In the genomic region with DNA sequence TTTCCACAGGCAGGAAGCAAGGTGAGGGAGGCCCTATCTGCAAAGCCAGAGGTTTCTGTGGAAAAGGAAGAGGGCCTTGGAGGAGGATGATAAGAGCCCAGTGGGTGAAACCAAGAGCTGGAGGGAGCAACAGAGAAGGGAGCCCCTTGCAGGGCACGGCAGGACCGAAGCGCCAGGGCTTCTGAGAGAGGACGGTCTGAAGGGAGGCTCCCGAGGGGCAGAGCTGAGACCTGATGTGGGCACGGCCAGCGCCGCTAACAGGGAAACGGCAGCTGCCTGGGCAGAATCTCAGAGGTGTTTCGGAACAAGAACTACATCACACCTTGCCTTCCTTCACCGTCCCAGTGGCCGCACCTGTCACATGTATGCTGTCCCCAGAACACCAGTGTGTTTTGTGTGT, we compare ENCODE assay signal across 21 cellular contexts.
"Had no signal": no experiment of that assay in that cellular context is flagged by ENCODE, and none has a peak within 500 bp of the region (broad histone marks: within the 10 kb centered on the region; RNA-seq: fewer than 3 reads in every experiment).

No MANE protein-coding gene starts in this region.

- DNase-seq: nephron progenitor cell; nucleus accumbens; pancreas; psoas muscle; right lobe of liver; sigmoid colon; small intestine; stimulated activated CD4-positive, alpha-beta T cell treated with anti-CD3 and anti-CD28 coated beads, Interleukin-15, amount 100 ng/mL, for 24 hours; stimulated activated CD4-positive, alpha-beta T cell treated with anti-CD3 and anti-CD28 coated beads, Interleukin-2, amount 100 ng/mL, for 24 hours; stimulated activated CD4-positive, alpha-beta T cell treated with anti-CD3 and anti-CD28 coated beads, Interleukin-2, amount 100 ng/mL, for 48 hours; stimulated activated CD4-positive, alpha-beta T cell treated with anti-CD3 and anti-CD28 coated beads, Interleukin-4, amount 100 ng/mL, for 24 hours; stimulated activated naive B cell treated with anti-CD40 and anti-IgM and Interleukin-4, amounts not matched to agents 10 μg/mL and 1 μg/mL and 100 μg/mL, for 72 hours; stimulated activated naive CD4-positive, alpha-beta T cell treated with Interleukin-2 at 50 U/mL for 16 hours; stomach; thyroid gland; trophoblast cell had no signal

- H3K9me3 Mint-ChIP-seq: neural crest cell; stimulated activated effector memory CD8-positive, alpha-beta T cell treated with anti-CD3 and anti-CD28 coated beads, Interleukin-12 subunit alpha, Interleukin-12 subunit beta, amount 100 ng/mL, for 72 hours had no signal

- H3K36me3 Mint-ChIP-seq: natural killer cell treated with Interleukin-12 subunit alpha and Interleukin-12 subunit beta and Interleukin-15 and Interleukin-18, amount 100 ng/mL, for 72 hours; stimulated activated effector memory CD8-positive, alpha-beta T cell treated with anti-CD3 and anti-CD28 coated beads, Interleukin-12 subunit alpha, Interleukin-12 subunit beta, amount 100 ng/mL, for 72 hours had no signal

- H3K27me3 Mint-ChIP-seq: stimulated activated naive CD8-positive, alpha-beta T cell treated with anti-CD3 and anti-CD28 coated beads, Interleukin-15, Interleukin-2, amounts not matched to agents 100 ng/mL and 50 ng/mL, for 24 hours had no signal

- ATAC-seq: psoas muscle; right cardiac atrium; right lobe of liver; stimulated activated effector memory CD8-positive, alpha-beta T cell treated with anti-CD3 and anti-CD28 coated beads, Interleukin-12 subunit alpha, Interleukin-12 subunit beta, amount 100 ng/mL, for 72 hours; stimulated activated naive B cell treated with anti-CD40 and anti-IgM and Interleukin-4, amounts not matched to agents 10 μg/mL and 1 μg/mL and 100 μg/mL, for 72 hours had no signal

- H3K4me3 Mint-ChIP-seq: natural killer cell treated with Interleukin-12 subunit alpha and Interleukin-12 subunit beta and Interleukin-15 and Interleukin-18, amount 100 ng/mL, for 72 hours; nephron progenitor cell; neural crest cell; stimulated activated effector memory CD8-positive, alpha-beta T cell treated with anti-CD3 and anti-CD28 coated beads, Interleukin-12 subunit alpha, Interleukin-12 subunit beta, amount 100 ng/mL, for 72 hours; stimulated activated naive B cell treated with anti-CD40 and anti-IgM and Interleukin-4, amounts not matched to agents 10 μg/mL and 1 μg/mL and 100 μg/mL, for 72 hours; stimulated activated naive CD8-positive, alpha-beta T cell treated with anti-CD3 and anti-CD28 coated beads, Interleukin-15, Interleukin-2, amounts not matched to agents 100 ng/mL and 50 ng/mL, for 24 hours had no signal

- H3K27ac Mint-ChIP-seq: natural killer cell treated with Interleukin-12 subunit alpha and Interleukin-12 subunit beta and Interleukin-15 and Interleukin-18, amount 100 ng/mL, for 72 hours; nephron progenitor cell; stimulated activated effector memory CD8-positive, alpha-beta T cell treated with anti-CD3 and anti-CD28 coated beads, Interleukin-12 subunit alpha, Interleukin-12 subunit beta, amount 100 ng/mL, for 72 hours; stimulated activated naive B cell treated with anti-CD40 and anti-IgM and Interleukin-4, amounts not matched to agents 10 μg/mL and 1 μg/mL and 100 μg/mL, for 72 hours; stimulated activated naive CD8-positive, alpha-beta T cell treated with anti-CD3 and anti-CD28 coated beads, Interleukin-15, Interleukin-2, amounts not matched to agents 100 ng/mL and 50 ng/mL, for 24 hours had no signal

- H3K4me1 Mint-ChIP-seq: neural crest cell; stimulated activated effector memory CD8-positive, alpha-beta T cell treated with anti-CD3 and anti-CD28 coated beads, Interleukin-12 subunit alpha, Interleukin-12 subunit beta, amount 100 ng/mL, for 72 hours; stimulated activated naive B cell treated with anti-CD40 and anti-IgM and Interleukin-4, amounts not matched to agents 10 μg/mL and 1 μg/mL and 100 μg/mL, for 72 hours had no signal
